In genomic region chr2:217904614-217904965, GRCh38 we compare ENCODE assay signal across 1 cellular context.
TF ChIP-seq lines count a peak whose summit lies in the region.

No MANE protein-coding gene starts in this region.

TF ChIP-seq in WTC11, 78 proteins besides CTCF, POLR2A, EP300 and RAD21 (continued from another document):
- TF ChIP-seq ERG (CRISPR knock-in tag; IDR thresholded peaks at IDR 0.05) = no peak
